8 cellular contexts compared by ENCODE assay signal in genomic region chr7:30596043-30596641, GRCh38. TPM values are rescaled to one million over a fixed set of nuclear protein-coding genes. Genes with fewer than 3 reads are reported as not detected.
DNase-seq lines count a peak whose midpoint lies in the region; ATAC-seq and TF ChIP-seq lines count a peak whose summit lies in the region.

No MANE protein-coding gene starts in this region.

- in situ Hi-C loops in G401 (cut with HindIII; ENCODE audit: low sequenced_read_pairs): no loop called here
- in situ Hi-C loops in astrocyte of the spinal cord (cut with HindIII; ENCODE audit: low sequenced_read_pairs): no loop called here

- intact Hi-C loops in testis (cut with DNase I; ENCODE audit: low total_unique reads): no loop called here

- TF ChIP-seq CTCF in astrocyte of the spinal cord (IDR thresholded peaks at IDR 0.05; ENCODE audit: low read depth, low read length) (no peak), testis (IDR thresholded peaks at IDR 0.05) (no peak)

- peaks cover 18% of the 10 kb centered on the region for H3K4me1 ChIP-seq in testis

- peak overlapping the region; percentile 97 for H3K4me3 ChIP-seq in astrocyte of the spinal cord (ENCODE audit: low read depth, low read length)
- peak overlapping the region; percentile 96 to 99 for H3K4me3 ChIP-seq in testis

- no peak for TF ChIP-seq POLR2A in testis (IDR thresholded peaks at IDR 0.05)

- H3K27me3 ChIP-seq in testis: no peaks in the 10 kb centered on the region

- peak overlapping the region in 1 of 2 donors; percentile 82 for H3K27ac ChIP-seq in testis

- 17 to 33% methylated on average over 14 of the region's 14 CpGs for WGBS in testis, 2 donors

- ATAC-seq in HG03457 (IDR thresholded peaks at IDR 0.05; ENCODE audit: unreplicated experiment): no peak

- DNase-seq in AG08395 (ENCODE audit: low spot score): peak; percentile 41
- DNase-seq in G401 (ENCODE audit: low spot score): peak; percentile 5
- DNase-seq in NCI-H69 (lab: John Stamatoyannopoulos, UW): peak; percentile 80
- peak; percentile 41 for DNase-seq in astrocyte of the spinal cord (ENCODE audit: low read depth, low spot score)
- DNase-seq in kidney tubule cell (ENCODE audit: low spot score): peak; percentile 33
- DNase-seq in testis: no peak
- DNase-seq in NCI-H187 (lab: John Stamatoyannopoulos, UW): no peak

- no peaks in the 10 kb centered on the region for H3K9me3 ChIP-seq in testis

- H3K36me3 ChIP-seq in testis (ENCODE audit: low read depth, missing control alignments): no peaks in the 10 kb centered on the region

RNA-seq across cellular contexts. Expression of gene GARS1, which starts 1.5 kb away (rescaled TPM):
- total RNA-seq in G401 (2014; rRNA removed; shearing (Covaris generic)): 171 and 234 TPM in 2 replicates
- 100 to 1,000 TPM; 110 to 115 TPM for total RNA-seq in testis
- polyA plus RNA-seq in testis (ENCODE audit: insufficient read depth, low read depth, low replicate concordance): 104 TPM

Comparison
In these comparisons a context has a peak if more than half of its experiments do, and no peak if none do; other contexts are left out.
1. DNase-seq: peak in AG08395 (single experiment), G401 (single experiment), NCI-H69 (single experiment), astrocyte of the spinal cord (single experiment) and kidney tubule cell (single experiment); none in testis (single experiment) and NCI-H187 (0 of 2).